In the genomic region with DNA sequence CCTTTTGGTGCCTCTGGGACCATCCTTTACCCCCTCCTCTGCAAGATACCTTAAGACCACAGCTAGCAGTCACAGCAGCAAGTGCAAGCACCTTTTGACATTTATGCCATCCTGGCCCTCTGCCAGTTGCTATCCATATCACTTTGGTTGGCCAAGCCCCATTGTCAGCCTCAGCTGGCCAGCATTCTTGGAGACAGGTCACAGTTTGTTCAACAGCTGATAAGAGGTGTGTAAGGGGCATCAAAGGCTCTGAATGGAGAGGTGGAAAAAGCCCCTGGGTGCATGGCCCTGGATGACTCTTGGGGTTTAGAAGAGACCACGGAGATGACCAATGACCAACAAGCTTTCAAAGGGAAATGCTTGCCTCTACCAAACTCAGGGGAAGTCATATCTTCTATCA, we compare ENCODE assay signal across 15 cellular contexts.
"Had no signal": no experiment of that assay in that cellular context is flagged by ENCODE, and none has a peak within 500 bp of the region (broad histone marks: within the 10 kb centered on the region; RNA-seq: fewer than 3 reads in every experiment).

No MANE protein-coding gene starts in this region.

- H3K27me3 ChIP-seq: gastrocnemius medialis, neutrophil, right atrium auricular region, sigmoid colon had no signal

- H3K27ac ChIP-seq: gastrocnemius medialis, heart right ventricle, neutrophil, right atrium auricular region, sigmoid colon, skin epidermis had no signal

- H3K9me3 ChIP-seq: gastrocnemius medialis, heart right ventricle, neutrophil, right atrium auricular region, sigmoid colon had no signal

- H3K4me1 ChIP-seq: heart right ventricle, right atrium auricular region, sigmoid colon had no signal

- H3K4me3 ChIP-seq: gastrocnemius medialis, heart right ventricle, right atrium auricular region, sigmoid colon, skin epidermis had no signal

- DNase-seq: effector CD8-positive, alpha-beta T cell; heart right ventricle; hypothalamus; midbrain; naive thymus-derived CD4-positive, alpha-beta T cell; nephron progenitor cell; posterior cingulate gyrus; sigmoid colon; stimulated activated CD4-positive, alpha-beta T cell treated with anti-CD3 and anti-CD28 coated beads, Interleukin-2, amount 100 ng/mL, for 48 hours; stimulated activated naive CD4-positive, alpha-beta T cell treated with Interleukin-2 at 50 U/mL for 16 hours; trophoblast cell had no signal

- H3K36me3 ChIP-seq: gastrocnemius medialis, heart right ventricle, neutrophil, right atrium auricular region, sigmoid colon had no signal
